In genomic region chr4:22477136-22477793, GRCh38 we compare ENCODE assay signal across 17 cellular contexts. TPM values are rescaled to one million over a fixed set of nuclear protein-coding genes. Genes with fewer than 3 reads are reported as not detected.
DNase-seq lines count a peak whose midpoint lies in the region; ATAC-seq and TF ChIP-seq lines count a peak whose summit lies in the region.
"Had no signal": no experiment of that assay in that cellular context is flagged by ENCODE, and none has a peak within 500 bp of the region (broad histone marks: within the 10 kb centered on the region; RNA-seq: fewer than 3 reads in every experiment).

No MANE protein-coding gene starts in this region.

- H3K4me3 ChIP-seq in OCI-LY3 (ENCODE audit: low read length): no peak overlapping the region
- no peak overlapping the region for H3K4me3 ChIP-seq in right cardiac atrium (ENCODE audit: low read length)
- H3K4me3 ChIP-seq in thyroid gland (replicated peaks in 1 of 3): no peak overlapping the region
- H3K4me3 ChIP-seq: GM23248, MG63, Peyer's patch had no signal

- H3K36me3 ChIP-seq in OCI-LY3 (replicated peaks; ENCODE audit: low read depth, low read length): no peaks in the 10 kb centered on the region
- no peaks in the 10 kb centered on the region for H3K36me3 ChIP-seq in thyroid gland
- H3K36me3 ChIP-seq: MG63, Peyer's patch had no signal

- peaks cover 91% of the 10 kb centered on the region for H3K36me3 Mint-ChIP-seq in nephron progenitor cell (ENCODE audit: low read depth)

- intact Hi-C loops in right cardiac atrium (cut with DNase I) (no loop called here), thyroid gland (cut with DNase I) (no loop called here)

- H3K4me1 Mint-ChIP-seq in nephron progenitor cell: peaks cover 5% of the 10 kb centered on the region
- H3K4me1 Mint-ChIP-seq: B cell had no signal

- no peak for DNase-seq in epithelial cell of prostate (ENCODE audit: low read depth, low spot score)
- DNase-seq in nephron progenitor cell: no peak
- no peak for DNase-seq in right cardiac atrium
- no peak for DNase-seq in NCI-H82 treated with DMSO at 0.1 percent for 48 hours (lab: John Stamatoyannopoulos, UW; ENCODE audit: unreplicated experiment)
- DNase-seq in SHP77 treated with DMSO at 0.1 percent for 48 hours (lab: John Stamatoyannopoulos, UW): no peak
- no peak for DNase-seq in thyroid gland
- DNase-seq: CD4-positive, alpha-beta T cell; DMS79; GM23248; KG1; MG63; NCI-H1105; NCI-H1694 treated with DMSO at 0.1 percent for 48 hours; Peyer's patch; Right ventricle myocardium superior had no signal

- H3K4me1 ChIP-seq in OCI-LY3 (ENCODE audit: low read length): peaks cover 9% of the 10 kb centered on the region
- peaks cover 2% of the 10 kb centered on the region for H3K4me1 ChIP-seq in right cardiac atrium (ENCODE audit: control insufficient read depth, insufficient read depth, low read length)
- peaks cover 0 to 7% of the 10 kb centered on the region in 2 donors for H3K4me1 ChIP-seq in thyroid gland
- H3K4me1 ChIP-seq: Peyer's patch had no signal

- no peaks in the 10 kb centered on the region for H3K27me3 ChIP-seq in OCI-LY3 (ENCODE audit: low read depth, low read length)
- no peaks in the 10 kb centered on the region for H3K27me3 ChIP-seq in right cardiac atrium (ENCODE audit: control insufficient read depth, insufficient read depth)
- no peaks in the 10 kb centered on the region for H3K27me3 ChIP-seq in thyroid gland
- H3K27me3 ChIP-seq: MG63, Peyer's patch had no signal

- H2AFZ ChIP-seq in OCI-LY3 (ENCODE audit: low read depth, low read length): peak overlapping the region; percentile 65; the same call in 1 of the 2 replicates
- H2AFZ ChIP-seq: GM23248 had no signal

- no peak overlapping the region for H3K4me3 Mint-ChIP-seq in nephron progenitor cell
- H3K4me3 Mint-ChIP-seq: B cell; CD4-positive, alpha-beta T cell had no signal

- ATAC-seq in right cardiac atrium: no peak

- TF ChIP-seq CTCF in OCI-LY3 (IDR thresholded peaks at IDR 0.05; ENCODE audit: low read depth, low read length) (no peak), nephron progenitor cell (IDR thresholded peaks at IDR 0.05) (no peak), thyroid gland (IDR thresholded peaks at IDR 0.05) (no peak)

- H3K9ac ChIP-seq in OCI-LY3 (ENCODE audit: low read length): no peak overlapping the region
- H3K9ac ChIP-seq: GM23248 had no signal

- H3K9me3 Mint-ChIP-seq in nephron progenitor cell: peaks cover 66% of the 10 kb centered on the region
- H3K9me3 Mint-ChIP-seq: CD4-positive, alpha-beta T cell had no signal

- WGBS in right cardiac atrium: 74% methylated on average over 8 of the region's 8 CpGs
- WGBS in thyroid gland, 2 donors: 77 to 82% methylated on average over 8 of the region's 8 CpGs

- TF ChIP-seq POLR2A in thyroid gland (IDR thresholded peaks at IDR 0.05): no peak

- H3K9me3 ChIP-seq in OCI-LY3 (ENCODE audit: insufficient read depth, low read length): no peaks in the 10 kb centered on the region
- no peaks in the 10 kb centered on the region for H3K9me3 ChIP-seq in right cardiac atrium (ENCODE audit: control insufficient read depth, low read length)
- no peaks in the 10 kb centered on the region for H3K9me3 ChIP-seq in thyroid gland
- H3K9me3 ChIP-seq: MG63, Peyer's patch had no signal

- 0 out of 2 replicates have a peak, but pooled peaks cover 8% of the 10 kb centered on the region for H3K79me2 ChIP-seq in OCI-LY3 (ENCODE audit: low read length)

- no peak overlapping the region for H3K27ac ChIP-seq in OCI-LY3 (ENCODE audit: low read length)
- peak overlapping the region; percentile 48 for H3K27ac ChIP-seq in epithelial cell of prostate
- H3K27ac ChIP-seq in right cardiac atrium (ENCODE audit: low read length): no peak overlapping the region
- no peak overlapping the region for H3K27ac ChIP-seq in thyroid gland
- H3K27ac ChIP-seq: GM23248, Peyer's patch had no signal

- peak overlapping the region; percentile 71 for H3K27ac Mint-ChIP-seq in nephron progenitor cell
- H3K27ac Mint-ChIP-seq: B cell; CD4-positive, alpha-beta T cell had no signal

- H3K4me2 ChIP-seq in OCI-LY3 (ENCODE audit: low read length): peak overlapping the region; percentile 45

- no peaks in the 10 kb centered on the region for H4K20me1 ChIP-seq in OCI-LY3 (ENCODE audit: insufficient read depth, low read length)

- no peaks in the 10 kb centered on the region for H3K27me3 Mint-ChIP-seq in nephron progenitor cell (ENCODE audit: low read depth, poor library complexity)
- H3K27me3 Mint-ChIP-seq: B cell; CD4-positive, alpha-beta T cell had no signal

RNA-seq across cellular contexts. Expression of gene ADGRA3, which starts 38.6 kb away (rescaled TPM):
- total RNA-seq in right cardiac atrium: 10 to 100 TPM; 28.4 to 40.4 (median 31.4) TPM
- polyA plus RNA-seq in right cardiac atrium: 15.6 TPM
- total RNA-seq in thyroid gland: 100 to 1,000 TPM in 3 of 4 donors, 10 to 100 TPM in 1; 99.1 to 117 (median 109) TPM
- total RNA-seq: B cell had no signal
